ENCODE assay signal across 1 cellular context in the genomic region with DNA sequence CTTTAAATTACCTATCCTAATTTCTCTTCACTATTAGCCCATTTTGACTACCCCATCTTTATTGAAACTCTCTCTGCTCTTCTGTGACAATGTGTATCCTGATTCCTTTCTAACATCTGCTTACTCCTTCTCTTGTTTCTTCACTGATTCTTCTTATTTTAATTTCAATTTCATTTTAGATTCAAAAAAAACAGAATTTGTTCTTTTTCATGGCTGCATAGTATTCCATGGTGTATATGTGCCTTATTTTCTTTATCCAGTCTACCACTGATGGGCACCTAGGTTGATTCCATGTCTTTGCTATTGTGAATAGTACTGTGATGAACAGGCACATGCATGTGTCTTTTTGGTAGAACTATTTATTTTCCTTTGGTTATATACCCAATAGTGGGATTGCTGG.
TF ChIP-seq lines count a peak whose summit lies in the region.

No MANE protein-coding gene starts in this region.

TF ChIP-seq in HEK293, 187 proteins besides CTCF, POLR2A, EP300 and RAD21 (continued from another document):
- TF ChIP-seq, protein P1, sequence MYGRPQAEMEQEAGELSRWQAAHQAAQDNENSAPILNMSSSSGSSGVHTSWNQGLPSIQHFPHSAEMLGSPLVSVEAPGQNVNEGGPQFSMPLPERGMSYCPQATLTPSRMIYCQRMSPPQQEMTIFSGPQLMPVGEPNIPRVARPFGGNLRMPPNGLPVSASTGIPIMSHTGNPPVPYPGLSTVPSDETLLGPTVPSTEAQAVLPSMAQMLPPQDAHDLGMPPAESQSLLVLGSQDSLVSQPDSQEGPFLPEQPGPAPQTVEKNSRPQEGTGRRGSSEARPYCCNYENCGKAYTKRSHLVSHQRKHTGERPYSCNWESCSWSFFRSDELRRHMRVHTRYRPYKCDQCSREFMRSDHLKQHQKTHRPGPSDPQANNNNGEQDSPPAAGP (tag by site-specific recombination; IDR thresholded peaks at IDR 0.05) = no peak
- TF ChIP-seq ZNF391 (tag by site-specific recombination; IDR thresholded peaks at IDR 0.05; ENCODE audit: borderline replicate concordance, low read depth) (no peak), ZNF280D (tag by site-specific recombination; IDR thresholded peaks at IDR 0.05) (0 out of 2 replicates have a peak, but pooled peaks have one; percentile 51)
TF ChIP-seq in HEK293: peak in this region for 3.
